In the genomic region with DNA sequence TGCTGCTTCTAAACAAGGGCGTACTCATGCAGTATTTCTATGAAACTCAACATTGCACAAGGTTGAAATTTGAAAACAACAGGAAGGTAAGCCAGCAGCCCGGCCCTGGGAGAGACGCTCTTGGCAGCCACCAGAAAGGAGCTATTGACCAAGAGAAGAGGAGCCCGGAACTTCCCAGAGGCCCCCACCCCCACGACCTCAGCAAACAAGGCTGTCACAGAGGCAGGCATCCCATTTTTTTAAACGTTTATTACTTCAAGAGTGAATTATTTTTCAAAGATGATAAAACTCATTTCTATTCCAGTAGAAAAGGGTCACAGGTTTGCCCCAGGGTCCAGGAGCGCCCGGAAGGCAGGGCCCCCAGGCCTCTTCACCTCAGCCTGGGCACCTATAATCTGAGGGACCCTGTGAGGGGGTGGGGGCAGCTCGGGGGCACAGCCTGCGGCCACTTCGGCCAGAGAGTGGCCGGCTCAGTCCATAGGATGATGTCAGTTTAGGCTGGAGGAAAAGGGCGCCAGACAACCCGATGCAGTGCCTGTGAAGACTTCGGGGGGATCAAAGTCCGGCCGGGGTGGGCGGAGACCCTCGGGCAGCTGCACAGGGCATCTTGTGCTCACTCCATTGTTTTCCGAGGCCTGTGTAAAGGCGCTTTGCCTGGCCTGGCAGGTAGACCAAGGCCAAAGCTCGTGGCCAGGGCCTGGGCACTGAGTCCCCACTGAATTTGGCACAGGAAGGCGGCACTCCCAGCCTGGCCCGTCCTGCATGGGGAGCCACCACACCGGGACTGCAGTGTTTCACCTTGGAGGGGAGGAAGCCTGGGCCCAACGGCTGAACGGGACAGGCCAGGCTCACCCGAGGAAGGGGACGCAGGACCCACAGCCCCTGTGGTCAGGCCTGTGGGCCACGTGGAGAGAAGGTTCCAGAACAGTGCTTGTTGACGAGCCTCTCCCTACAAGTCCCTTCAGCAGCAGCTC, we compare ENCODE assay signal across 1 cellular context.
TF ChIP-seq lines count a peak whose summit lies in the region.

No MANE protein-coding gene starts in this region.

TF ChIP-seq in HepG2, 621 proteins besides CTCF, POLR2A, EP300 and RAD21 (continued from another document and continues in another):
- TF ChIP-seq, protein P1, sequence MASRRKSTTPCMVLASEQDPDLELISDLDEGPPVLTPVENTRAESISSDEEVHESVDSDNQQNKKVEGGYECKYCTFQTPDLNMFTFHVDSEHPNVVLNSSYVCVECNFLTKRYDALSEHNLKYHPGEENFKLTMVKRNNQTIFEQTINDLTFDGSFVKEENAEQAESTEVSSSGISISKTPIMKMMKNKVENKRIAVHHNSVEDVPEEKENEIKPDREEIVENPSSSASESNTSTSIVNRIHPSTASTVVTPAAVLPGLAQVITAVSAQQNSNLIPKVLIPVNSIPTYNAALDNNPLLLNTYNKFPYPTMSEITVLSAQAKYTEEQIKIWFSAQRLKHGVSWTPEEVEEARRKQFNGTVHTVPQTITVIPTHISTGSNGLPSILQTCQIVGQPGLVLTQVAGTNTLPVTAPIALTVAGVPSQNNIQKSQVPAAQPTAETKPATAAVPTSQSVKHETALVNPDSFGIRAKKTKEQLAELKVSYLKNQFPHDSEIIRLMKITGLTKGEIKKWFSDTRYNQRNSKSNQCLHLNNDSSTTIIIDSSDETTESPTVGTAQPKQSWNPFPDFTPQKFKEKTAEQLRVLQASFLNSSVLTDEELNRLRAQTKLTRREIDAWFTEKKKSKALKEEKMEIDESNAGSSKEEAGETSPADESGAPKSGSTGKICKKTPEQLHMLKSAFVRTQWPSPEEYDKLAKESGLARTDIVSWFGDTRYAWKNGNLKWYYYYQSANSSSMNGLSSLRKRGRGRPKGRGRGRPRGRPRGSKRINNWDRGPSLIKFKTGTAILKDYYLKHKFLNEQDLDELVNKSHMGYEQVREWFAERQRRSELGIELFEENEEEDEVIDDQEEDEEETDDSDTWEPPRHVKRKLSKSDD (CRISPR knock-in tag; IDR thresholded peaks at IDR 0.05; ENCODE audit: low read depth), result peak; percentile 83; the same call in 1 of the 2 replicates
- TF ChIP-seq, protein P2, sequence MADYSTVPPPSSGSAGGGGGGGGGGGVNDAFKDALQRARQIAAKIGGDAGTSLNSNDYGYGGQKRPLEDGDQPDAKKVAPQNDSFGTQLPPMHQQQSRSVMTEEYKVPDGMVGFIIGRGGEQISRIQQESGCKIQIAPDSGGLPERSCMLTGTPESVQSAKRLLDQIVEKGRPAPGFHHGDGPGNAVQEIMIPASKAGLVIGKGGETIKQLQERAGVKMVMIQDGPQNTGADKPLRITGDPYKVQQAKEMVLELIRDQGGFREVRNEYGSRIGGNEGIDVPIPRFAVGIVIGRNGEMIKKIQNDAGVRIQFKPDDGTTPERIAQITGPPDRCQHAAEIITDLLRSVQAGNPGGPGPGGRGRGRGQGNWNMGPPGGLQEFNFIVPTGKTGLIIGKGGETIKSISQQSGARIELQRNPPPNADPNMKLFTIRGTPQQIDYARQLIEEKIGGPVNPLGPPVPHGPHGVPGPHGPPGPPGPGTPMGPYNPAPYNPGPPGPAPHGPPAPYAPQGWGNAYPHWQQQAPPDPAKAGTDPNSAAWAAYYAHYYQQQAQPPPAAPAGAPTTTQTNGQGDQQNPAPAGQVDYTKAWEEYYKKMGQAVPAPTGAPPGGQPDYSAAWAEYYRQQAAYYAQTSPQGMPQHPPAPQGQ (CRISPR knock-in tag; IDR thresholded peaks at IDR 0.05; ENCODE audit: borderline replicate concordance), result no peak
- no peak for TF ChIP-seq KLF6 (CRISPR knock-in tag; IDR thresholded peaks at IDR 0.05)
- TF ChIP-seq ZNF234 (CRISPR knock-in tag; conservative IDR thresholded peaks at IDR 0.05), result 0 out of 2 replicates have a peak, but pooled peaks have one; percentile 41
- no peak for TF ChIP-seq ZNF7 (CRISPR knock-in tag; IDR thresholded peaks at IDR 0.05)
- no peak for TF ChIP-seq ZNF292 (CRISPR knock-in tag; IDR thresholded peaks at IDR 0.05; ENCODE audit: borderline replicate concordance, low read depth)
- TF ChIP-seq SIX1 (CRISPR knock-in tag; IDR thresholded peaks at IDR 0.05; ENCODE audit: borderline replicate concordance), result no peak
- TF ChIP-seq RFXAP (CRISPR knock-in tag; IDR thresholded peaks at IDR 0.05; ENCODE audit: borderline replicate concordance), result no peak; the same call in 1 of the 2 replicates
- peak; percentile 61 for TF ChIP-seq RXRB (CRISPR knock-in tag; IDR thresholded peaks at IDR 0.05; ENCODE audit: borderline replicate concordance)
- TF ChIP-seq POGZ (CRISPR knock-in tag; IDR thresholded peaks at IDR 0.05), result no peak
- TF ChIP-seq NFKBIZ (CRISPR knock-in tag; IDR thresholded peaks at IDR 0.05), result no peak
- no peak for TF ChIP-seq MLLT10 (CRISPR knock-in tag; IDR thresholded peaks at IDR 0.05)
- TF ChIP-seq, protein P3, sequence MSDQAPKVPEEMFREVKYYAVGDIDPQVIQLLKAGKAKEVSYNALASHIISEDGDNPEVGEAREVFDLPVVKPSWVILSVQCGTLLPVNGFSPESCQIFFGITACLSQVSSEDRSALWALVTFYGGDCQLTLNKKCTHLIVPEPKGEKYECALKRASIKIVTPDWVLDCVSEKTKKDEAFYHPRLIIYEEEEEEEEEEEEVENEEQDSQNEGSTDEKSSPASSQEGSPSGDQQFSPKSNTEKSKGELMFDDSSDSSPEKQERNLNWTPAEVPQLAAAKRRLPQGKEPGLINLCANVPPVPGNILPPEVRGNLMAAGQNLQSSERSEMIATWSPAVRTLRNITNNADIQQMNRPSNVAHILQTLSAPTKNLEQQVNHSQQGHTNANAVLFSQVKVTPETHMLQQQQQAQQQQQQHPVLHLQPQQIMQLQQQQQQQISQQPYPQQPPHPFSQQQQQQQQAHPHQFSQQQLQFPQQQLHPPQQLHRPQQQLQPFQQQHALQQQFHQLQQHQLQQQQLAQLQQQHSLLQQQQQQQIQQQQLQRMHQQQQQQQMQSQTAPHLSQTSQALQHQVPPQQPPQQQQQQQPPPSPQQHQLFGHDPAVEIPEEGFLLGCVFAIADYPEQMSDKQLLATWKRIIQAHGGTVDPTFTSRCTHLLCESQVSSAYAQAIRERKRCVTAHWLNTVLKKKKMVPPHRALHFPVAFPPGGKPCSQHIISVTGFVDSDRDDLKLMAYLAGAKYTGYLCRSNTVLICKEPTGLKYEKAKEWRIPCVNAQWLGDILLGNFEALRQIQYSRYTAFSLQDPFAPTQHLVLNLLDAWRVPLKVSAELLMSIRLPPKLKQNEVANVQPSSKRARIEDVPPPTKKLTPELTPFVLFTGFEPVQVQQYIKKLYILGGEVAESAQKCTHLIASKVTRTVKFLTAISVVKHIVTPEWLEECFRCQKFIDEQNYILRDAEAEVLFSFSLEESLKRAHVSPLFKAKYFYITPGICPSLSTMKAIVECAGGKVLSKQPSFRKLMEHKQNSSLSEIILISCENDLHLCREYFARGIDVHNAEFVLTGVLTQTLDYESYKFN (CRISPR knock-in tag; conservative IDR thresholded peaks at IDR 0.05), result peak; percentile 65
- 0 out of 2 replicates have a peak, but pooled peaks have one; percentile 76 for TF ChIP-seq ZNF724P (CRISPR knock-in tag; IDR thresholded peaks at IDR 0.05; ENCODE audit: borderline replicate concordance)
- TF ChIP-seq, protein P4, sequence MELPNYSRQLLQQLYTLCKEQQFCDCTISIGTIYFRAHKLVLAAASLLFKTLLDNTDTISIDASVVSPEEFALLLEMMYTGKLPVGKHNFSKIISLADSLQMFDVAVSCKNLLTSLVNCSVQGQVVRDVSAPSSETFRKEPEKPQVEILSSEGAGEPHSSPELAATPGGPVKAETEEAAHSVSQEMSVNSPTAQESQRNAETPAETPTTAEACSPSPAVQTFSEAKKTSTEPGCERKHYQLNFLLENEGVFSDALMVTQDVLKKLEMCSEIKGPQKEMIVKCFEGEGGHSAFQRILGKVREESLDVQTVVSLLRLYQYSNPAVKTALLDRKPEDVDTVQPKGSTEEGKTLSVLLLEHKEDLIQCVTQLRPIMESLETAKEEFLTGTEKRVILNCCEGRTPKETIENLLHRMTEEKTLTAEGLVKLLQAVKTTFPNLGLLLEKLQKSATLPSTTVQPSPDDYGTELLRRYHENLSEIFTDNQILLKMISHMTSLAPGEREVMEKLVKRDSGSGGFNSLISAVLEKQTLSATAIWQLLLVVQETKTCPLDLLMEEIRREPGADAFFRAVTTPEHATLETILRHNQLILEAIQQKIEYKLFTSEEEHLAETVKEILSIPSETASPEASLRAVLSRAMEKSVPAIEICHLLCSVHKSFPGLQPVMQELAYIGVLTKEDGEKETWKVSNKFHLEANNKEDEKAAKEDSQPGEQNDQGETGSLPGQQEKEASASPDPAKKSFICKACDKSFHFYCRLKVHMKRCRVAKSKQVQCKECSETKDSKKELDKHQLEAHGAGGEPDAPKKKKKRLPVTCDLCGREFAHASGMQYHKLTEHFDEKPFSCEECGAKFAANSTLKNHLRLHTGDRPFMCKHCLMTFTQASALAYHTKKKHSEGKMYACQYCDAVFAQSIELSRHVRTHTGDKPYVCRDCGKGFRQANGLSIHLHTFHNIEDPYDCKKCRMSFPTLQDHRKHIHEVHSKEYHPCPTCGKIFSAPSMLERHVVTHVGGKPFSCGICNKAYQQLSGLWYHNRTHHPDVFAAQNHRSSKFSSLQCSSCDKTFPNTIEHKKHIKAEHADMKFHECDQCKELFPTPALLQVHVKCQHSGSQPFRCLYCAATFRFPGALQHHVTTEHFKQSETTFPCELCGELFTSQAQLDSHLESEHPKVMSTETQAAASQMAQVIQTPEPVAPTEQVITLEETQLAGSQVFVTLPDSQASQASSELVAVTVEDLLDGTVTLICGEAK (IDR thresholded peaks at IDR 0.05), result no peak
- TF ChIP-seq, protein P4 (CRISPR knock-in tag; IDR thresholded peaks at IDR 0.05), result no peak
- peak; percentile 91 for TF ChIP-seq HNF4G (IDR thresholded peaks at IDR 0.05; ENCODE audit: borderline replicate concordance, low read depth, low read length)
- peak; percentile 54; the same call in 1 of the 2 replicates for TF ChIP-seq HNF4G (CRISPR knock-in tag; IDR thresholded peaks at IDR 0.05; ENCODE audit: borderline replicate concordance, low read depth)
- no peak; the same call in 1 of the 2 replicates for TF ChIP-seq ZNF768 (CRISPR knock-in tag; IDR thresholded peaks at IDR 0.05)
- no peak for TF ChIP-seq ATRX (CRISPR knock-in tag; IDR thresholded peaks at IDR 0.05; ENCODE audit: borderline replicate concordance)
- TF ChIP-seq, protein P5, sequence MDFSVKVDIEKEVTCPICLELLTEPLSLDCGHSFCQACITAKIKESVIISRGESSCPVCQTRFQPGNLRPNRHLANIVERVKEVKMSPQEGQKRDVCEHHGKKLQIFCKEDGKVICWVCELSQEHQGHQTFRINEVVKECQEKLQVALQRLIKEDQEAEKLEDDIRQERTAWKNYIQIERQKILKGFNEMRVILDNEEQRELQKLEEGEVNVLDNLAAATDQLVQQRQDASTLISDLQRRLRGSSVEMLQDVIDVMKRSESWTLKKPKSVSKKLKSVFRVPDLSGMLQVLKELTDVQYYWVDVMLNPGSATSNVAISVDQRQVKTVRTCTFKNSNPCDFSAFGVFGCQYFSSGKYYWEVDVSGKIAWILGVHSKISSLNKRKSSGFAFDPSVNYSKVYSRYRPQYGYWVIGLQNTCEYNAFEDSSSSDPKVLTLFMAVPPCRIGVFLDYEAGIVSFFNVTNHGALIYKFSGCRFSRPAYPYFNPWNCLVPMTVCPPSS (IDR thresholded peaks at IDR 0.05), result no peak
- TF ChIP-seq SOX13 (IDR thresholded peaks at IDR 0.05), result peak; percentile 53; the same call in 1 of the 2 replicates
- TF ChIP-seq SOX13 (CRISPR knock-in tag; conservative IDR thresholded peaks at IDR 0.05 in 1 of 2, IDR thresholded peaks at IDR 0.05 in 1 of 2), result peak in 1 of 2 experiments; percentile 92; a peak in 2 of 4 replicates
- TF ChIP-seq ZBTB20 (CRISPR knock-in tag; IDR thresholded peaks at IDR 0.05; ENCODE audit: borderline replicate concordance, low read depth), result no peak
- TF ChIP-seq SIX4 (CRISPR knock-in tag; IDR thresholded peaks at IDR 0.05), result no peak
- peak; percentile 79; the same call in 1 of the 2 replicates for TF ChIP-seq ZNF430 (CRISPR knock-in tag; IDR thresholded peaks at IDR 0.05)
- TF ChIP-seq ZNF501 (CRISPR knock-in tag; IDR thresholded peaks at IDR 0.05), result peak; percentile 79
